In the genomic region with DNA sequence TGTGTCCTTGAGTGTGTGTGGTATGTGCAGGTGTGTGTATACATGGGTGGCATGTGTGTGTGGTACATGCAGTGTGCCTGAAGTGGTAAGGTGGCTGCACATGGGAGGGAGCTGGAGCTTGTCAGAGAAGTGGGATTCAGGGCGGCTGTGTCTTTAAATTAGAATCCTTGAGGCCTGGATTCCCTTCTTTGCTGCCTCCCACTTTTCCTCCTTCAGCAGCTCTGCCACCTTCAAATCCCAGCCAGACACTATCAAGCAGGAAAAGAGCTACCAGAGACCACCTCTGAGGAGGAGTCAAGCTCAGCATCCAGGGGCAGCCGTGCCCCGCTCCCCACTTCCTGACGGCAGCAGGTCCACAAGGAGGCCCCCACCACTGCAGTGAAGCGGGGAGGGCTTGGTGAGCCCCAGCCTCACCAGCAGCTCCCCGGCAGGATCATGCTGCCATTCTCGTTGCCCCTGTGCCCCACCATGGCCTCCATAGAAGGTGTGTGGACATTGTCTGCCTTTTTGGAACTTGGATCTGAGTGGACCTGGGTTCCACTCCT, we compare ENCODE assay signal across 22 cellular contexts.
"Had no signal": no experiment of that assay in that cellular context is flagged by ENCODE, and none has a peak within 500 bp of the region (broad histone marks: within the 10 kb centered on the region; RNA-seq: fewer than 3 reads in every experiment).

No MANE protein-coding gene starts in this region.

- H3K27ac Mint-ChIP-seq: memory B cell, mesothelial cell of epicardium, natural killer cell had no signal

- H3K4me3 Mint-ChIP-seq: memory B cell, mesothelial cell of epicardium, natural killer cell had no signal

- H3K27ac ChIP-seq: coronary artery, dorsolateral prefrontal cortex, heart right ventricle, left ventricle myocardium inferior, lower lobe of right lung, neutrophil, right atrium auricular region, sigmoid colon, skin epidermis, stomach, thoracic aorta, transverse colon had no signal

- H3K9me3 ChIP-seq: heart right ventricle, lower lobe of right lung, neutrophil, right atrium auricular region, sigmoid colon, stomach, thoracic aorta, transverse colon had no signal

- H3K36me3 ChIP-seq: heart right ventricle, left ventricle myocardium inferior, lower lobe of right lung, neutrophil, right atrium auricular region, sigmoid colon, stomach, thoracic aorta, transverse colon had no signal

- H3K4me1 ChIP-seq: heart right ventricle, left ventricle myocardium inferior, lower lobe of right lung, right atrium auricular region, sigmoid colon, stomach, transverse colon had no signal

- H3K4me3 ChIP-seq: coronary artery, dorsolateral prefrontal cortex, heart right ventricle, left ventricle myocardium inferior, lower lobe of right lung, right atrium auricular region, sigmoid colon, skin epidermis, stomach, thoracic aorta, transverse colon had no signal

- ATAC-seq: esophagus mucosa, heart right ventricle, left cardiac atrium, lower lobe of right lung, natural killer cell had no signal

- H3K27me3 ChIP-seq: right atrium auricular region, sigmoid colon, transverse colon had no signal

- DNase-seq: dorsolateral prefrontal cortex; effector CD8-positive, alpha-beta T cell; heart right ventricle; kidney; left cardiac atrium; left ventricle myocardium inferior; lower lobe of right lung; natural killer cell; sigmoid colon; stimulated activated CD4-positive, alpha-beta T cell treated with anti-CD3 and anti-CD28 coated beads, Interleukin-12 subunit alpha, Interleukin-12 subunit beta, amount 100 ng/mL, for 4 hours; stimulated activated naive CD4-positive, alpha-beta T cell; stomach; substantia nigra; transverse colon had no signal

- H3K9me3 Mint-ChIP-seq: memory B cell, mesothelial cell of epicardium, natural killer cell had no signal

- H3K36me3 Mint-ChIP-seq: memory B cell, mesothelial cell of epicardium, natural killer cell had no signal
